23 cellular contexts compared by ENCODE assay signal in the genomic region with DNA sequence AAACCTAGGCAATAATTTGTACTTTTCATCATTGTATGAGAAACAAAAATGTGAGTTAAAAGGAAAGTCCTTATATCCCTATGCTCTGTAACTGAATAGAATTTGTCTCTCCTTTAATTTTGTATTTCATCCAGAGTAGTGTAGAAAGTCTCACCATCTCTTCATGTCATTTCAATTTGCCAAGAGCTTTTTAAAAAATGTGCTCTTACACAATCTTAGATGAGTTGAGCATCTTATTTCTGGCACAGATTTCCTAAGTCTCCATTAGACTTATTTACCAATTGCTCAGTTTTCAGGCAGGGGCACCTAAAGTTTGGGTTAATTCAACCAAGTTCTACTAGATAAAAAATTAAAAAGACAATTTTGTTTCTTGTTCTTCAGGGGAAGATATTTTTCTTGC.
"Had no signal": no experiment of that assay in that cellular context is flagged by ENCODE, and none has a peak within 500 bp of the region (broad histone marks: within the 10 kb centered on the region; RNA-seq: fewer than 3 reads in every experiment).

No MANE protein-coding gene starts in this region.

- ATAC-seq: esophagus mucosa; gastrocnemius medialis; left cardiac atrium; lower lobe of right lung; natural killer cell; pancreas; right lobe of liver; stimulated activated memory B cell treated with anti-CD40 and anti-IgM and Interleukin-4, amounts not matched to agents 10 μg/mL and 1 μg/mL and 100 μg/mL, for 72 hours had no signal

- H3K27me3 ChIP-seq: gastrocnemius medialis, neural progenitor cell, pancreas, right lobe of liver, spleen, tibial artery, upper lobe of left lung, uterus had no signal

- H3K4me3 ChIP-seq: gastrocnemius medialis, left ventricle myocardium inferior, lower lobe of right lung, neural progenitor cell, pancreas, prostate gland, right lobe of liver, spleen, tibial artery, upper lobe of left lung, uterus had no signal

- H3K4me1 ChIP-seq: left ventricle myocardium inferior, lower lobe of right lung, pancreas, prostate gland, right lobe of liver, spleen, tibial artery, upper lobe of left lung, uterus had no signal

- H3K9me3 ChIP-seq: gastrocnemius medialis, lower lobe of right lung, pancreas, prostate gland, right lobe of liver, upper lobe of left lung, uterus had no signal

- H3K9ac ChIP-seq: neural progenitor cell had no signal

- H3K4me2 ChIP-seq: neural progenitor cell had no signal

- H3K36me3 ChIP-seq: gastrocnemius medialis, left ventricle myocardium inferior, lower lobe of right lung, neural progenitor cell, pancreas, prostate gland, right lobe of liver, spleen, tibial artery, upper lobe of left lung, uterus had no signal

- H3K27ac ChIP-seq: gastrocnemius medialis, left ventricle myocardium inferior, lower lobe of right lung, neural progenitor cell, pancreas, prostate gland, right lobe of liver, spleen, tibial artery, upper lobe of left lung, uterus had no signal

- H2AFZ ChIP-seq: neural progenitor cell had no signal

- FAIRE-seq: endometrium, kidney, pancreas had no signal

- DNase-seq: effector memory CD4-positive, alpha-beta T cell; gastrocnemius medialis; glutamatergic neuron; kidney; left cardiac atrium; left ventricle myocardium inferior; lower lobe of right lung; natural killer cell; nucleus accumbens; pancreas; right lobe of liver; spleen; stimulated activated CD4-positive, alpha-beta T cell treated with anti-CD3 and anti-CD28 coated beads, Interleukin-15, amount 100 ng/mL, for 24 hours; stimulated activated CD4-positive, alpha-beta T cell treated with anti-CD3 and anti-CD28 coated beads, Interleukin-1b, Interleukin-23, amount 100 ng/mL, for 48 hours; stimulated activated CD4-positive, alpha-beta T cell treated with anti-CD3 and anti-CD28 coated beads, Interleukin-4, amount 100 ng/mL, for 24 hours; tibial artery; upper lobe of left lung; uterus had no signal
